In genomic region chr3:47324278-47324865, GRCh38 we compare ENCODE assay signal across 1 cellular context.
TF ChIP-seq lines count a peak whose summit lies in the region.

No MANE protein-coding gene starts in this region.

TF ChIP-seq in HEK293, 187 proteins besides CTCF, POLR2A, EP300 and RAD21 (continued from another document):
- TF ChIP-seq ZNF843 (tag by site-specific recombination; IDR thresholded peaks at IDR 0.05): no peak
- peak; percentile 82 for TF ChIP-seq ZNF654 (tag by site-specific recombination; IDR thresholded peaks at IDR 0.05; ENCODE audit: low read depth)
- 0 out of 2 replicates have a peak, but pooled peaks have one; percentile 24 for TF ChIP-seq IKZF3 (tag by site-specific recombination; IDR thresholded peaks at IDR 0.05)
TF ChIP-seq in HEK293: peak in this region for 4.
